Comparison of ENCODE assay signal across 27 cellular contexts in the genomic region with DNA sequence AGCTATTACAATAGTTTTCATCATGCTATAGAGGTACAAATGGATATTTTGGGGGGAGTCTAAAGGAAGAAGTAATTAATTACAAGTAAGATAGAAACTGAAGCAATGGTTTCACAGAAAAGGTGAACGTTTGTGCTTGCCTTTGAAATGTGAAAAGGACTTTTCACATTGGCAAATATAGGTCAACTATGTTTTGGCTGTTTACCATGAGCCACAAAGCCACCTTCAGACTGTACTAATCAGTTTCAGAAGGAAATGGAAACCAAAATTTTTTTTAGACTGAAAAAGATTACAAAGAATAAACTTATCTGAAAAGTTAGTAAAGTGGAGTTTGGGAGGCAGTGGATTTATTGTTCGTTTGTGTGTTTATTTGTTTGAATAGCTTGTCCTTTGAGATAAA. TPM values are rescaled to one million over a fixed set of nuclear protein-coding genes. Genes with fewer than 3 reads are reported as not detected.
"Had no signal": no experiment of that assay in that cellular context is flagged by ENCODE, and none has a peak within 500 bp of the region (broad histone marks: within the 10 kb centered on the region; RNA-seq: fewer than 3 reads in every experiment).

No MANE protein-coding gene starts in this region.

- H3K27me3 Mint-ChIP-seq: memory B cell had no signal

- ATAC-seq: left cardiac atrium, lower lobe of right lung, natural killer cell, sciatic nerve had no signal

- H3K27ac Mint-ChIP-seq: memory B cell, mesothelial cell of epicardium, natural killer cell had no signal

- H3K27ac ChIP-seq: hepatocyte, left ventricle myocardium inferior, lower lobe of right lung, spleen, thoracic aorta, transverse colon, uterus had no signal

- H3K9me3 ChIP-seq: left ventricle myocardium inferior, lower lobe of right lung, spleen, stomach, thoracic aorta, transverse colon, uterus had no signal

- H3K4me3 ChIP-seq: hepatocyte, left ventricle myocardium inferior, lower lobe of right lung, spleen, stomach, thoracic aorta, transverse colon, uterus had no signal

- H3K79me2 ChIP-seq: hepatocyte had no signal

- H3K27me3 ChIP-seq: hepatocyte, stomach, transverse colon had no signal

- H3K36me3 ChIP-seq: left ventricle myocardium inferior, lower lobe of right lung, spleen, stomach, thoracic aorta, transverse colon, uterus had no signal

- DNase-seq: effector CD4-positive, alpha-beta T cell; foreskin melanocyte; head of caudate nucleus; kidney; left cardiac atrium; left ventricle myocardium inferior; lower lobe of right lung; natural killer cell; posterior cingulate gyrus; spleen; stimulated activated CD4-positive, alpha-beta T cell treated with anti-CD3 and anti-CD28 coated beads, Interleukin-15, amount 100 ng/mL, for 24 hours; stimulated activated CD4-positive, alpha-beta T cell treated with anti-CD3 and anti-CD28 coated beads, Interleukin-1b, Interleukin-23, amount 100 ng/mL, for 48 hours; stimulated activated CD4-positive, alpha-beta T cell treated with anti-CD3 and anti-CD28 coated beads, Interleukin-4, amount 100 ng/mL, for 4 hours; stimulated activated naive CD4-positive, alpha-beta T cell; stomach; substantia nigra; transverse colon; uterus had no signal

- H3K4me2 ChIP-seq: hepatocyte had no signal

- H3K4me1 Mint-ChIP-seq: memory B cell, mesothelial cell of epicardium, natural killer cell, neural crest cell had no signal

- H3K36me3 Mint-ChIP-seq: memory B cell, natural killer cell had no signal

- H3K4me1 ChIP-seq: left ventricle myocardium inferior, lower lobe of right lung, spleen, stomach, transverse colon, uterus had no signal

- H2AFZ ChIP-seq: hepatocyte had no signal

- H3K9me3 Mint-ChIP-seq: memory B cell, natural killer cell had no signal

- H3K4me3 Mint-ChIP-seq: memory B cell, mesothelial cell of epicardium, natural killer cell, neural crest cell had no signal

RNA-seq across cellular contexts. Expression of a gene that starts 32.1 kb away (rescaled TPM):
- total RNA-seq: dermis microvascular lymphatic vessel endothelial cell, pulmonary artery endothelial cell, sciatic nerve, skeletal muscle tissue, thoracic aorta had no signal
